19 cellular contexts compared by ENCODE assay signal in genomic region chr1:30880631-30881155, GRCh38. TPM values are rescaled to one million over a fixed set of nuclear protein-coding genes. Genes with fewer than 3 reads are reported as not detected.
DNase-seq lines count a peak whose midpoint lies in the region; TF ChIP-seq lines count a peak whose summit lies in the region.
"Had no signal": no experiment of that assay in that cellular context is flagged by ENCODE, and none has a peak within 500 bp of the region (broad histone marks: within the 10 kb centered on the region; RNA-seq: fewer than 3 reads in every experiment).

No MANE protein-coding gene starts in this region.

- intact Hi-C loops in Caco-2 (cut with micrococcal nuclease; ENCODE audit: unreplicated experiment), result no loop called here

- POLR2A ChIA-PET in Caco-2 (lab: Charles Lee), result no interaction called here

- no peaks in the 10 kb centered on the region for H3K27me3 Mint-ChIP-seq in type B pancreatic cell
- peaks cover 3% of the 10 kb centered on the region for H3K27me3 Mint-ChIP-seq in Caco-2 (ENCODE audit: insufficient read depth, unreplicated experiment)

- no peak overlapping the region for H2AFZ ChIP-seq in OCI-LY3 (ENCODE audit: low read depth, low read length)
- H2AFZ ChIP-seq: GM23248 had no signal

- H3K4me3 Mint-ChIP-seq in type B pancreatic cell (no peak overlapping the region), Caco-2 (ENCODE audit: unreplicated experiment) (no peak overlapping the region)
- H3K4me3 Mint-ChIP-seq: activated T-helper 1 cell treated with anti-CD3 and anti-CD28 coated beads, Interleukin-12 subunit alpha, Interleukin-12 subunit beta, Interleukin-2, Interleukin-4 antibody, amounts not matched to agents 30 ng/mL and 10 ng/mL and 1 ng/mL, durations not matched to agents 14 hours and 24 hours and 36 hours; natural killer cell had no signal

- no peak for TF ChIP-seq CTCF in OCI-LY3 (IDR thresholded peaks at IDR 0.05; ENCODE audit: low read depth, low read length)
- TF ChIP-seq CTCF in type B pancreatic cell (conservative IDR thresholded peaks at IDR 0.05), result no peak
- no peak for TF ChIP-seq CTCF in Caco-2 (IDR thresholded peaks at IDR 0.05; ENCODE audit: insufficient read depth in 1 of 2, low read depth in 1 of 2, low read length in 1 of 2, severe bottlenecking in 1 of 2, unreplicated experiment in 1 of 2)

- H3K27me3 ChIP-seq in OCI-LY3 (ENCODE audit: low read depth, low read length), result peaks cover 23% of the 10 kb centered on the region
- H3K27me3 ChIP-seq in layer of hippocampus (ENCODE audit: control insufficient read depth, insufficient read depth, low read length), result no peaks in the 10 kb centered on the region
- no peaks in the 10 kb centered on the region for H3K27me3 ChIP-seq in Caco-2 (replicated peaks; ENCODE audit: control insufficient read depth, insufficient read depth, low read length)
- H3K27me3 ChIP-seq: BE2C, upper lobe of left lung had no signal

- BruUV-seq in Caco-2 (replicated peaks; lab: Mats Ljungman, UMichigan), result no TSS peak

- DNase-seq in NCI-H82 (lab: John Stamatoyannopoulos, UW) (peak; percentile 56), NCI-H82 treated with DMSO at 0.1 percent for 48 hours (lab: John Stamatoyannopoulos, UW; ENCODE audit: unreplicated experiment) (no peak), type B pancreatic cell (ENCODE audit: extremely low spot score, unreplicated experiment) (no peak), GOT3 (lab: John Stamatoyannopoulos, UW) (no peak), Caco-2 (no peak), GM19240 (ENCODE audit: insufficient read length, low spot score) (no peak)
- DNase-seq: GM23248; natural killer cell; NCI-H446; stimulated activated CD4-positive, alpha-beta T cell treated with anti-CD3 and anti-CD28 coated beads, Interleukin-2, amount 100 ng/mL, for 24 hours; stimulated activated naive CD8-positive, alpha-beta T cell treated with anti-CD3 and anti-CD28 coated beads, Interleukin-15, Interleukin-2, amounts not matched to agents 100 U/mL and 50 U/mL, for 24 hours; upper lobe of left lung had no signal

- no peaks in the 10 kb centered on the region for H3K9me3 ChIP-seq in OCI-LY3 (ENCODE audit: insufficient read depth, low read length)
- H3K9me3 ChIP-seq in Caco-2, result no peaks in the 10 kb centered on the region
- H3K9me3 ChIP-seq: BE2C, prostate gland, upper lobe of left lung had no signal

- peaks cover 37% of the 10 kb centered on the region for H3K4me1 Mint-ChIP-seq in type B pancreatic cell (ENCODE audit: unreplicated experiment)
- H3K4me1 Mint-ChIP-seq in Caco-2 (ENCODE audit: low read depth, unreplicated experiment), result no peaks in the 10 kb centered on the region
- H3K4me1 Mint-ChIP-seq: natural killer cell had no signal

- H4K20me1 ChIP-seq in OCI-LY3 (ENCODE audit: insufficient read depth, low read length), result no peaks in the 10 kb centered on the region

- H3K36me3 Mint-ChIP-seq in type B pancreatic cell (no peaks in the 10 kb centered on the region), Caco-2 (ENCODE audit: insufficient read depth, unreplicated experiment) (no peaks in the 10 kb centered on the region)
- H3K36me3 Mint-ChIP-seq: activated naive CD4-positive, alpha-beta T cell treated with anti-CD3 and anti-CD28 coated beads, Interleukin-2, amount 50 U/mL, for 72 hours; natural killer cell had no signal

- peaks cover 13% of the 10 kb centered on the region for H3K4me1 ChIP-seq in OCI-LY3 (ENCODE audit: low read length)
- no peaks in the 10 kb centered on the region for H3K4me1 ChIP-seq in Caco-2
- H3K4me1 ChIP-seq: BE2C had no signal

- no peak overlapping the region for H3K4me3 ChIP-seq in OCI-LY3 (ENCODE audit: low read length)
- H3K4me3 ChIP-seq in Caco-2 (ENCODE audit: low read depth, low read length), result no peak overlapping the region
- H3K4me3 ChIP-seq: GM23248, prostate gland, skin epidermis, upper lobe of left lung had no signal

- H3K9me3 Mint-ChIP-seq in type B pancreatic cell (no peaks in the 10 kb centered on the region), Caco-2 (ENCODE audit: unreplicated experiment) (no peaks in the 10 kb centered on the region)
- H3K9me3 Mint-ChIP-seq: activated naive CD4-positive, alpha-beta T cell treated with anti-CD3 and anti-CD28 coated beads, Interleukin-2, amount 50 U/mL, for 72 hours; activated T-helper 1 cell treated with anti-CD3 and anti-CD28 coated beads, Interleukin-12 subunit alpha, Interleukin-12 subunit beta, Interleukin-2, Interleukin-4 antibody, amounts not matched to agents 30 ng/mL and 10 ng/mL and 1 ng/mL, durations not matched to agents 14 hours and 24 hours and 36 hours; natural killer cell had no signal

- CTCF ChIA-PET in Caco-2 (lab: Charles Lee), result no interaction called here

- no peak overlapping the region for H3K9ac ChIP-seq in OCI-LY3 (ENCODE audit: low read length)
- H3K9ac ChIP-seq: GM23248 had no signal

- no peaks in the 10 kb centered on the region for H3K79me2 ChIP-seq in OCI-LY3 (ENCODE audit: low read length)

- H3K27ac ChIP-seq in OCI-LY3 (ENCODE audit: low read length) (no peak overlapping the region), layer of hippocampus (ENCODE audit: low read depth, low read length) (peak overlapping the region; percentile 30)
- H3K27ac ChIP-seq: GM23248, prostate gland, skin epidermis had no signal

- peak overlapping the region; percentile 55; the same call in 1 of the 2 replicates for H3K4me2 ChIP-seq in OCI-LY3 (ENCODE audit: low read length)

- H3K27ac Mint-ChIP-seq in type B pancreatic cell (peak overlapping the region; percentile 65), Caco-2 (ENCODE audit: unreplicated experiment) (no peak overlapping the region)
- H3K27ac Mint-ChIP-seq: activated T-helper 1 cell treated with anti-CD3 and anti-CD28 coated beads, Interleukin-12 subunit alpha, Interleukin-12 subunit beta, Interleukin-2, Interleukin-4 antibody, amounts not matched to agents 30 ng/mL and 10 ng/mL and 1 ng/mL, durations not matched to agents 14 hours and 24 hours and 36 hours; natural killer cell had no signal

- H3K36me3 ChIP-seq in OCI-LY3 (replicated peaks; ENCODE audit: low read depth, low read length) (no peaks in the 10 kb centered on the region), Caco-2 (ENCODE audit: control insufficient read depth, insufficient read depth, low read length) (no peaks in the 10 kb centered on the region)
- H3K36me3 ChIP-seq: BE2C, prostate gland had no signal

RNA-seq across cellular contexts. Expression of gene SDC3, which starts 27.9 kb away (rescaled TPM):
- total RNA-seq in type B pancreatic cell (ENCODE audit: low replicate concordance) (46.7 and 54.2 TPM in 2 replicates), Caco-2 (2022) (2.9 and 3.7 TPM in 2 replicates)

Comparison
In these comparisons a context has a peak if more than half of its experiments do, and no peak if none do; other contexts are left out.
1. RNA of gene SDC3, which starts 27.9 kb away (total RNA-seq): 46.7 to 54.2 TPM in type B pancreatic cell; 2.9 to 3.7 TPM in Caco-2; every median in the first group is over 10 times any median in the second.